Comparison of ENCODE assay signal across 9 cellular contexts in genomic region chr1:55284856-55285255, GRCh38.
A peak's percentile ranks its signal among the peaks of the same experiment; 100 is the strongest.
DNase-seq lines count a peak whose midpoint lies in the region; ATAC-seq, FAIRE-seq and TF ChIP-seq lines count a peak whose summit lies in the region.
"Had no signal": no experiment of that assay in that cellular context is flagged by ENCODE, and none has a peak within 500 bp of the region (broad histone marks: within the 10 kb centered on the region; RNA-seq: fewer than 3 reads in every experiment).

No MANE protein-coding gene starts in this region.

- FAIRE-seq in G401.6 (lab: Jason Lieb, UNC), result peak; percentile 44

- H3K4me1 ChIP-seq in liver (ENCODE audit: control insufficient read depth in 4 of 4, insufficient read depth in 4 of 4, low read length in 3 of 4), result no peaks in the 10 kb centered on the region
- H3K4me1 ChIP-seq: HAP-1 had no signal

- peak; percentile 67 for TF ChIP-seq CTCF in liver (IDR thresholded peaks at IDR 0.05; ENCODE audit: low read depth, low read length, missing input control)

- no peak for ATAC-seq in GM18511 (IDR thresholded peaks at IDR 0.05; ENCODE audit: unreplicated experiment)

- H3K9ac ChIP-seq in liver (ENCODE audit: low read depth in 1 of 2, low read length in 2 of 2), result no peak overlapping the region

- DNase-seq in A172 (ENCODE audit: low spot score) (peak; percentile 30), NCI-H2227 treated with DMSO at 0.1 percent for 48 hours (lab: John Stamatoyannopoulos, UW) (peak; percentile 8), NCI-H226 (no peak)
- DNase-seq in central memory CD4-positive, alpha-beta T cell, result peak; percentile 8
- no peak for DNase-seq in activated CD8-positive, alpha-beta memory T cell treated with anti-CD3 and anti-CD28 coated beads for 24 hours

- no peaks in the 10 kb centered on the region for H3K9me3 ChIP-seq in liver (ENCODE audit: control insufficient read depth in 4 of 4, low read length in 3 of 4)
- H3K9me3 ChIP-seq: HAP-1 had no signal

- H3K27ac ChIP-seq in liver (ENCODE audit: low read depth in 1 of 2, low read length in 2 of 2), result no peak overlapping the region

- 33% methylated on average over 4 of the region's 4 CpGs for WGBS in liver

- no peak overlapping the region for H3K4me3 ChIP-seq in liver (ENCODE audit: low read depth in 1 of 3, low read length in 3 of 3)
- H3K4me3 ChIP-seq: HAP-1 had no signal

- peak; percentile 87 for TF ChIP-seq RAD21 in liver (IDR thresholded peaks at IDR 0.05)

- no peaks in the 10 kb centered on the region for H3K27me3 ChIP-seq in liver (ENCODE audit: control insufficient read depth in 4 of 4, insufficient read depth in 4 of 4, low read length in 3 of 4)

- H3K36me3 ChIP-seq in liver (ENCODE audit: control insufficient read depth in 4 of 4, insufficient read depth in 3 of 4, low read depth in 1 of 4, low read length in 3 of 4), result no peaks in the 10 kb centered on the region
- H3K36me3 ChIP-seq: HAP-1 had no signal

TF ChIP-seq in liver, 16 proteins besides CTCF, POLR2A, EP300 and RAD21:
- TF ChIP-seq YY1 (IDR thresholded peaks at IDR 0.05) (no peak), TAF1 (conservative IDR thresholded peaks at IDR 0.05) (no peak), SP1 (IDR thresholded peaks at IDR 0.05) (no peak), ATF3 (IDR thresholded peaks at IDR 0.05) (no peak), FOXA2 (IDR thresholded peaks at IDR 0.05) (no peak), HNF4A (conservative IDR thresholded peaks at IDR 0.05) (no peak), HNF4G (IDR thresholded peaks at IDR 0.05) (no peak), FOXA1 (IDR thresholded peaks at IDR 0.05) (no peak)

Comparison
In these comparisons a context has a peak if more than half of its experiments do, and no peak if none do; other contexts are left out.
1. DNase-seq: peak in A172 (single experiment), NCI-H2227 treated with DMSO at 0.1 percent for 48 hours (single experiment) and central memory CD4-positive, alpha-beta T cell (single experiment); none in NCI-H226 (single experiment) and activated CD8-positive, alpha-beta memory T cell treated with anti-CD3 and anti-CD28 coated beads for 24 hours (single experiment).